Comparison of ENCODE assay signal across 11 cellular contexts in the genomic region with DNA sequence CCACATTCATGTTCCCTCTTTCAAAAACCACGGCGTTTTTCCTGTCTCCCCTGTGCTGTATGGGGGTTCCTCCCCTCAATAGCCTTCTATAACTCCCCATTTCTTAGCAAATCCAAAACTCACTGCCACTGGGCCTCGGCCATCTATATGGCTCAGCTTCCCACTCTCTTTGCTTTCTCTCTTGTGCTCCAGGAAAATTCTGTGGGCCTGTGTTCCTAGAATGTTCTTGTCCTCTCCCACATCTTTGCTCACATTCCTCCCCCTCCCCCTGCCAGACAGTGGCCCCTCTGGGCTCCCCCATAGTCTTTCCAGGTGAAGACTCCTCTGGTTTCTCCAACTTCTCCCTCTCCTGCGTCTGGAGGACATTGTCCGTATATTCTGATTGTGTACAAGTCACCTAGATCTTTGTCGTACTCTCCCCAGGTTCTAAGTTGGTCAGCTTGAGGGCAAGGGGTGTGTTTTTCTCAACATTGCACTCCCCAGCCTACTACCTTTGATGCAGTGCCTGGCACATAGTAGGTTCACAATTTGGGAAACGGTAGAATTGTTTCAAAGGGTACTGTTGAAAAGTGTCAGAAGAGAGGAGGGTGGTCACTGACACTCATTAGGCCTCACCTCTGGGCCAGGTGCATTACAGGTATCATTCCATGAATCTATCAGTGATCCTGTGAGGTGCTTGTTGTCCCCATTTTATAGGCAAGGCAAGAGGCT. TPM values are rescaled to one million over a fixed set of nuclear protein-coding genes. Genes with fewer than 3 reads are reported as not detected.
A peak's percentile ranks its signal among the peaks of the same experiment; 100 is the strongest.
DNase-seq lines count a peak whose midpoint lies in the region; ATAC-seq, FAIRE-seq and TF ChIP-seq lines count a peak whose summit lies in the region.
"Had no signal": no experiment of that assay in that cellular context is flagged by ENCODE, and none has a peak within 500 bp of the region (broad histone marks: within the 10 kb centered on the region; RNA-seq: fewer than 3 reads in every experiment).

No MANE protein-coding gene starts in this region.

- CTCF ChIA-PET in activated CD4-positive, alpha-beta T cell treated with anti-CD3 and anti-CD28 coated beads for 36 hours (lab: Charles Lee) = interaction anchor here (0.7 to 4.3 kb wide), 4 partner anchors 33 to 1537 kb away, joined by 3 to 15 read pairs (median 4); a partner anchor contains a TSS
- CTCF ChIA-PET in K562 (lab: Yijun Ruan, JAX; ENCODE audit: low intra/inter-chr PET ratio) = no interaction called here
- CTCF ChIA-PET in activated CD8-positive, alpha-beta memory T cell treated with anti-CD3 and anti-CD28 coated beads, Interleukin-2, amount 10 ng/mL, durations not matched to agents 7 days and 5 days (lab: Charles Lee) = interaction anchor here (1.3 kb wide), 1 partner anchor 158 kb away, joined by 3 read pairs; no protein-coding TSS in a partner anchor

- peaks cover 9% of the 10 kb centered on the region for H4K20me1 ChIP-seq in K562 (replicated peaks; ENCODE audit: control insufficient read depth, insufficient read depth, low read length)

- H3K27ac ChIP-seq in K562 (ENCODE audit: extremely low read depth, low read depth, low read length) (no peak overlapping the region; the same call in 2 of the 3 replicates), muscle layer of colon (ENCODE audit: low read depth, low read length) (peak overlapping the region; percentile 85), subcutaneous abdominal adipose tissue (ENCODE audit: low read depth, low read length) (peak overlapping the region; percentile 100)

- POLR2A ChIA-PET in activated CD4-positive, alpha-beta T cell treated with anti-CD3 and anti-CD28 coated beads for 36 hours (lab: Charles Lee) = no interaction called here
- POLR2A ChIA-PET in K562 (lab: Yijun Ruan, JAX) = interaction anchor here (0.6 to 2.6 kb wide), 5 partner anchors 14 to 156 kb away, joined by 3 to 12 read pairs (median 4); no protein-coding TSS in a partner anchor

- H3K79me2 ChIP-seq in K562 (ENCODE audit: control insufficient read depth, insufficient read depth, low read length) = peaks cover 13% of the 10 kb centered on the region

- peaks cover 64% of the 10 kb centered on the region for H3K4me1 Mint-ChIP-seq in activated CD4-positive, alpha-beta T cell treated with anti-CD3 and anti-CD28 coated beads for 36 hours
- peaks cover 46% of the 10 kb centered on the region for H3K4me1 Mint-ChIP-seq in activated CD8-positive, alpha-beta memory T cell treated with anti-CD3 and anti-CD28 coated beads, Interleukin-2, amount 10 ng/mL, durations not matched to agents 7 days and 5 days

- DNase-seq in activated CD4-positive, alpha-beta T cell treated with anti-CD3 and anti-CD28 coated beads for 36 hours = no peak
- no peak for DNase-seq in activated CD4-positive, alpha-beta T cell treated with anti-CD3 and anti-CD28 coated beads, Interleukin-2, amount 50 U/mL, for 1 hour
- no peak for DNase-seq in K562 (ENCODE audit: extremely low read depth in 1 of 4, low spot score in 3 of 4)
- no peak for DNase-seq in left colon
- DNase-seq in activated CD8-positive, alpha-beta memory T cell treated with anti-CD3 and anti-CD28 coated beads, Interleukin-2, amount 10 ng/mL, durations not matched to agents 7 days and 5 days = no peak
- DNase-seq: activated CD8-positive, alpha-beta memory T cell treated with anti-CD3 and anti-CD28 coated beads, Interleukin-2, amount 50 U/mL, for 4 hours; NCI-H2171 had no signal

- H2AFZ ChIP-seq in K562 (ENCODE audit: low read depth, low read length) = peak overlapping the region; percentile 17; the same call in 1 of the 2 replicates

- TF ChIP-seq EP300 in K562 (IDR thresholded peaks at IDR 0.05; ENCODE audit: low read length) = no peak

- in situ Hi-C loops in K562 (cut with MboI) = no loop called here

- no peaks in the 10 kb centered on the region for H3K27me3 ChIP-seq in K562 (ENCODE audit: control insufficient read depth in 2 of 2, insufficient read depth in 2 of 2, low read length in 2 of 2)
- no peaks in the 10 kb centered on the region for H3K27me3 ChIP-seq in muscle layer of colon (ENCODE audit: control insufficient read depth in 1 of 2, insufficient read depth in 2 of 2, low read length in 2 of 2)
- H3K27me3 ChIP-seq in subcutaneous abdominal adipose tissue (ENCODE audit: control insufficient read depth in 5 of 5, insufficient read depth in 4 of 5, low read length in 5 of 5) = no peaks in the 10 kb centered on the region
- H3K27me3 ChIP-seq: heart right ventricle had no signal

- no peaks in the 10 kb centered on the region for H3K27me3 Mint-ChIP-seq in activated CD4-positive, alpha-beta T cell treated with anti-CD3 and anti-CD28 coated beads for 36 hours
- no peaks in the 10 kb centered on the region for H3K27me3 Mint-ChIP-seq in activated CD8-positive, alpha-beta memory T cell treated with anti-CD3 and anti-CD28 coated beads, Interleukin-2, amount 10 ng/mL, durations not matched to agents 7 days and 5 days

- H3K27ac Mint-ChIP-seq in activated CD4-positive, alpha-beta T cell treated with anti-CD3 and anti-CD28 coated beads for 36 hours = peak overlapping the region; percentile 97
- H3K27ac Mint-ChIP-seq in activated CD8-positive, alpha-beta memory T cell treated with anti-CD3 and anti-CD28 coated beads, Interleukin-2, amount 10 ng/mL, durations not matched to agents 7 days and 5 days = no peak overlapping the region

- FAIRE-seq in K562 (lab: Jason Lieb, UNC) = no peak

- no peak overlapping the region for H3K4me3 ChIP-seq in K562
- H3K4me3 ChIP-seq in muscle layer of colon (ENCODE audit: low read depth in 1 of 2, low read length in 2 of 2) = no peak overlapping the region
- no peak overlapping the region for H3K4me3 ChIP-seq in subcutaneous abdominal adipose tissue (ENCODE audit: low read depth in 1 of 5, low read length in 5 of 5)
- H3K4me3 ChIP-seq: heart right ventricle had no signal

- no peaks in the 10 kb centered on the region for H3K9me1 ChIP-seq in K562 (ENCODE audit: control insufficient read depth, insufficient read depth, low read length)

- peak overlapping the region in 1 of 2 experiments; percentile 14; a peak in 1 of 4 replicates for H3K9ac ChIP-seq in K562 (ENCODE audit: insufficient read depth in 1 of 2, low read depth in 2 of 2, low read length in 2 of 2)
- no peak overlapping the region for H3K9ac ChIP-seq in muscle layer of colon (ENCODE audit: low read length)
- H3K9ac ChIP-seq in subcutaneous abdominal adipose tissue (ENCODE audit: low read length in 5 of 5) = peak overlapping the region; percentile 46 to 98 (median 76)

- no TSS peak for BruUV-seq in K562 (replicated peaks; lab: Mats Ljungman, UMichigan)

- no peak for TF ChIP-seq RAD21 in K562 (CRISPR knock-in tag; conservative IDR thresholded peaks at IDR 0.05 in 1 of 2, IDR thresholded peaks at IDR 0.05 in 1 of 2)

- intact Hi-C loops in activated CD4-positive, alpha-beta T cell treated with anti-CD3 and anti-CD28 coated beads for 36 hours (cut with DNase I, micrococcal nuclease) = loop anchor here in 1 of 2 experiments (5.0 to 10.0 kb wide), 5 partner anchors 597 to 1387 kb away; a partner anchor contains a TSS
- intact Hi-C loops in K562 (cut with micrococcal nuclease) = loop anchor here (10.0 kb wide), 1 partner anchor 550 kb away; a partner anchor contains a TSS
- intact Hi-C loops in left colon (cut with DNase I, micrococcal nuclease) = loop anchor here in 1 of 2 donors (10.0 kb wide), 1 partner anchor 60 kb away; a partner anchor contains a TSS

- H3K36me3 ChIP-seq in K562 (ENCODE audit: control insufficient read depth, insufficient read depth, low read length) = peaks cover 5% of the 10 kb centered on the region; the same call in 2 of the 3 replicates
- H3K36me3 ChIP-seq in muscle layer of colon (ENCODE audit: insufficient read depth, low read length) = peaks cover 5% of the 10 kb centered on the region
- peaks cover 0 to 10% (median 5%) of the 10 kb centered on the region in 5 donors for H3K36me3 ChIP-seq in subcutaneous abdominal adipose tissue (ENCODE audit: control insufficient read depth in 5 of 5, insufficient read depth in 5 of 5, low read length in 5 of 5)

- H3K4me3 Mint-ChIP-seq in activated CD4-positive, alpha-beta T cell treated with anti-CD3 and anti-CD28 coated beads for 36 hours = no peak overlapping the region
- no peak overlapping the region for H3K4me3 Mint-ChIP-seq in activated CD8-positive, alpha-beta memory T cell treated with anti-CD3 and anti-CD28 coated beads, Interleukin-2, amount 10 ng/mL, durations not matched to agents 7 days and 5 days

- no peak for ATAC-seq in activated CD4-positive, alpha-beta T cell treated with anti-CD3 and anti-CD28 coated beads for 36 hours
- ATAC-seq in K562 (no peak), HG03139 (IDR thresholded peaks at IDR 0.05; ENCODE audit: unreplicated experiment) (no peak), left colon (no peak)
- ATAC-seq in activated CD8-positive, alpha-beta memory T cell treated with anti-CD3 and anti-CD28 coated beads, Interleukin-2, amount 10 ng/mL, durations not matched to agents 7 days and 5 days = no peak

- TF ChIP-seq CTCF in K562 (IDR thresholded peaks at IDR 0.05 in 2 of 3, conservative IDR thresholded peaks at IDR 0.05 in 1 of 3; ENCODE audit: insufficient read depth in 2 of 3, low read depth in 1 of 3, low read length in 3 of 3) = no peak

- WGBS in K562 (ENCODE audit: insufficient coverage, low coverage, missing lambda C conversion rate) = 68% methylated on average over 7 of the region's 7 CpGs

- H3K4me2 ChIP-seq in K562 (ENCODE audit: insufficient read depth, low read length) = no peak overlapping the region

- H3K36me3 Mint-ChIP-seq in activated CD4-positive, alpha-beta T cell treated with anti-CD3 and anti-CD28 coated beads for 36 hours (ENCODE audit: low read depth) = peaks cover 4% of the 10 kb centered on the region
- H3K36me3 Mint-ChIP-seq in activated CD8-positive, alpha-beta memory T cell treated with anti-CD3 and anti-CD28 coated beads, Interleukin-2, amount 10 ng/mL, durations not matched to agents 7 days and 5 days = no peaks in the 10 kb centered on the region

- H3K9me3 Mint-ChIP-seq in activated CD4-positive, alpha-beta T cell treated with anti-CD3 and anti-CD28 coated beads for 36 hours (ENCODE audit: low read depth) = no peaks in the 10 kb centered on the region
- H3K9me3 Mint-ChIP-seq in activated CD8-positive, alpha-beta memory T cell treated with anti-CD3 and anti-CD28 coated beads, Interleukin-2, amount 10 ng/mL, durations not matched to agents 7 days and 5 days (ENCODE audit: low read depth) = no peaks in the 10 kb centered on the region

- H3K9me3 ChIP-seq in K562 (replicated peaks; ENCODE audit: control insufficient read depth, insufficient read depth, low read depth, low read length) (no peaks in the 10 kb centered on the region), muscle layer of colon (ENCODE audit: low read length) (no peaks in the 10 kb centered on the region), subcutaneous abdominal adipose tissue (ENCODE audit: control insufficient read depth in 5 of 5, low read length in 5 of 5) (no peaks in the 10 kb centered on the region)
- H3K9me3 ChIP-seq: heart right ventricle had no signal

- peaks cover 58 to 61% of the 10 kb centered on the region in 2 experiments for H3K4me1 ChIP-seq in K562 (replicated peaks in 1 of 2; ENCODE audit: control insufficient read depth in 2 of 2, insufficient read depth in 2 of 2, low read length in 2 of 2)
- peaks cover 21% of the 10 kb centered on the region for H3K4me1 ChIP-seq in muscle layer of colon (ENCODE audit: insufficient read depth, low read length)
- peaks cover 10 to 64% (median 45%) of the 10 kb centered on the region in 5 donors for H3K4me1 ChIP-seq in subcutaneous abdominal adipose tissue (ENCODE audit: control insufficient read depth in 5 of 5, insufficient read depth in 5 of 5, low read length in 5 of 5)

- no peak for TF ChIP-seq POLR2A in K562 (conservative IDR thresholded peaks at IDR 0.05)

RNA-seq across cellular contexts. Expression of a gene that starts 3.7 kb away (rescaled TPM):
- 1 to 10 TPM; 6.7 to 7.4 TPM for total RNA-seq in activated CD4-positive, alpha-beta T cell treated with anti-CD3 and anti-CD28 coated beads for 36 hours
- total RNA-seq in K562 (2011; cell fraction: chromatin; rRNA removed; ENCODE audit: low replicate concordance) = 11.5 and 24.3 TPM in 2 replicates
- 32.5 and 33.0 TPM in 2 replicates for total RNA-seq in K562 (2011; cell fraction: nucleolus; rRNA removed)
- 17.9 and 22.4 TPM in 2 replicates for total RNA-seq in K562 (2011; cell fraction: nucleoplasm; rRNA removed)
- total RNA-seq in K562 (2014; rRNA removed) (12.8 and 18.9 TPM in 2 replicates), K562 (2014; rRNA removed; fragmentation: Illumina TruSeq; extraction: Trizol) (5.0 and 7.3 TPM in 2 replicates), K562 (2015; rRNA removed; fragmentation: Illumina TruSeq; extraction: Trizol) (4.4 and 4.8 TPM in 2 replicates), K562 (2021) (14.2 and 17.1 TPM in 2 replicates), left colon (100 to 1,000 TPM; 148 to 242 TPM)
- polyA plus RNA-seq in K562 (2011; rRNA removed) (12.6 and 13.3 TPM in 2 replicates), K562 (2014; fragmentation: Illumina TruSeq; extraction: Trizol) (8.0 and 8.5 TPM in 2 replicates), K562 (2014; fragmentation: Nextera tagmentation; extraction: Ambion mirVana) (1 to 10 TPM; 2.1 to 3.0 TPM), K562 (2014; rRNA removed) (10.1 and 14.1 TPM in 2 replicates)
- 16.2 and 25.8 TPM in 2 replicates for polyA plus RNA-seq in K562 (2011; cell fraction: cytosol; rRNA removed)
- polyA plus RNA-seq in K562 (2011; cell fraction: nucleus; rRNA removed) = 26.5 and 30.4 TPM in 2 replicates
- polyA plus RNA-seq in K562 (2012) = 8.3 and 11.4 TPM in 2 replicates
- 13.6 and 20.8 TPM in 2 replicates for polyA minus RNA-seq in K562 (2011; rRNA and poly(A)+ RNA removed)
- 13.5 and 14.0 TPM in 2 replicates for polyA minus RNA-seq in K562 (2011; cell fraction: cytosol; rRNA and poly(A)+ RNA removed)
- polyA minus RNA-seq in K562 (2011; cell fraction: nucleus; rRNA and poly(A)+ RNA removed) = 23.3 and 31.2 TPM in 2 replicates
- 10 to 100 TPM in 1 of 2 experiments, 1 to 10 TPM in 1; 6.5 to 32.5 TPM for total RNA-seq in activated CD8-positive, alpha-beta memory T cell treated with anti-CD3 and anti-CD28 coated beads, Interleukin-2, amount 10 ng/mL, durations not matched to agents 7 days and 5 days

RNA-seq across cellular contexts. Expression of a gene that starts 59.3 kb away (rescaled TPM):
- 10 to 100 TPM; 40.3 to 50.0 TPM for total RNA-seq in activated CD4-positive, alpha-beta T cell treated with anti-CD3 and anti-CD28 coated beads for 36 hours
- total RNA-seq in K562 (2011; cell fraction: chromatin; rRNA removed; ENCODE audit: low replicate concordance) = 94.3 and 160 TPM in 2 replicates
- total RNA-seq in K562 (2011; cell fraction: nucleolus; rRNA removed) = 81.7 and 85.4 TPM in 2 replicates
- 98.5 and 147 TPM in 2 replicates for total RNA-seq in K562 (2011; cell fraction: nucleoplasm; rRNA removed)
- total RNA-seq in K562 (2014; rRNA removed) (20.9 and 38.1 TPM in 2 replicates), K562 (2014; rRNA removed; fragmentation: Illumina TruSeq; extraction: Trizol) (33.5 and 38.8 TPM in 2 replicates), K562 (2015; rRNA removed; fragmentation: Illumina TruSeq; extraction: Trizol) (41.9 and 42.5 TPM in 2 replicates), K562 (2021) (48.0 and 51.3 TPM in 2 replicates), left colon (100 to 1,000 TPM; 201 to 223 TPM)
- polyA plus RNA-seq in K562 (2011; rRNA removed) (36.4 and 39.2 TPM in 2 replicates), K562 (2014; fragmentation: Illumina TruSeq; extraction: Trizol) (58.0 and 68.4 TPM in 2 replicates), K562 (2014; fragmentation: Nextera tagmentation; extraction: Ambion mirVana) (10 to 100 TPM in 1 of 2 experiments, 1 to 10 TPM in 1; 5.5 to 11.7 TPM), K562 (2014; rRNA removed) (32.9 and 45.5 TPM in 2 replicates)
- polyA plus RNA-seq in K562 (2011; cell fraction: cytosol; rRNA removed) = 59.9 and 75.2 TPM in 2 replicates
- 37.4 and 51.3 TPM in 2 replicates for polyA plus RNA-seq in K562 (2011; cell fraction: nucleus; rRNA removed)
- polyA plus RNA-seq in K562 (2012) = 49.8 and 50.4 TPM in 2 replicates
- 42.0 and 52.9 TPM in 2 replicates for polyA minus RNA-seq in K562 (2011; rRNA and poly(A)+ RNA removed)
- 26.8 and 27.7 TPM in 2 replicates for polyA minus RNA-seq in K562 (2011; cell fraction: cytosol; rRNA and poly(A)+ RNA removed)
- polyA minus RNA-seq in K562 (2011; cell fraction: nucleus; rRNA and poly(A)+ RNA removed) = 19.5 and 22.5 TPM in 2 replicates
- total RNA-seq in activated CD8-positive, alpha-beta memory T cell treated with anti-CD3 and anti-CD28 coated beads, Interleukin-2, amount 10 ng/mL, durations not matched to agents 7 days and 5 days = 10 to 100 TPM; 30.9 to 34.7 TPM

Comparison
In these comparisons a context has a peak if more than half of its experiments do, and no peak if none do; other contexts are left out.
1. RNA of a gene that starts 3.7 kb away (total RNA-seq): 148 to 242 TPM in left colon; 6.5 to 32.5 TPM in activated CD8-positive, alpha-beta memory T cell treated with anti-CD3 and anti-CD28 coated beads, Interleukin-2, amount 10 ng/mL, durations not matched to agents 7 days and 5 days, 4.4 to 33.0 TPM in K562 and 6.7 to 7.4 TPM in activated CD4-positive, alpha-beta T cell treated with anti-CD3 and anti-CD28 coated beads for 36 hours; every median in the first group is over 4 times any median in the second.